Comparison of ENCODE assay signal across 16 cellular contexts in the genomic region with DNA sequence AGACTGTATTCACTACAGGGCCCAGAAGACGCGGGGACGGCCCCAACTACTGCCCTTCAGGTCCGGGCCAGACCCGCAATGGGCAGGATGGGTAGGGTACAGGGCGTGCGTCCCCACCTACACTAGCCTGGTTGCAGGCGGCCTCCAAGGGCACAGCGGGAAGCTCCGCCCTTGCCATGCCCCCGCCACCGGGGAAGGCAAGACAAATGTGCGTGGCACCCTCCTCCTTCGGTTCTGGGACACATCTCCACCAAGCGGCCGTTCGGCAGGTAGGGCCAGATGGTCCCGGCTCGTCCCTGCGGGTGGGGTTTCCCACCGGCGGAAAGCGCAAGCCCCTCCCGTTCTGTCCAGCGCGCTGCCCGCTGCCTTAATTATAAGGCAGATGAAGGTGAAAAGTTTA. TPM values are rescaled to one million over a fixed set of nuclear protein-coding genes. Genes with fewer than 3 reads are reported as not detected.
DNase-seq lines count a peak whose midpoint lies in the region; ATAC-seq, FAIRE-seq and TF ChIP-seq lines count a peak whose summit lies in the region.
"Had no signal": no experiment of that assay in that cellular context is flagged by ENCODE, and none has a peak within 500 bp of the region (broad histone marks: within the 10 kb centered on the region; RNA-seq: fewer than 3 reads in every experiment).

No MANE protein-coding gene starts in this region.

- H3K9me3 ChIP-seq in A549: no peaks in the 10 kb centered on the region
- no peaks in the 10 kb centered on the region for H3K9me3 ChIP-seq in DND-41 (ENCODE audit: insufficient read depth, low read length, severe bottlenecking)
- no peaks in the 10 kb centered on the region for H3K9me3 ChIP-seq in WERI-Rb-1 (ENCODE audit: severe bottlenecking)
- H3K9me3 ChIP-seq in HepG2 (ENCODE audit: low read length): no peaks in the 10 kb centered on the region
- no peaks in the 10 kb centered on the region for H3K9me3 ChIP-seq in gastrocnemius medialis
- H3K9me3 ChIP-seq: BE2C, pancreas had no signal

- peaks cover 42% of the 10 kb centered on the region for H3K36me3 ChIP-seq in DND-41 (ENCODE audit: insufficient read depth, low read length)
- peaks cover 35% of the 10 kb centered on the region for H3K36me3 ChIP-seq in WERI-Rb-1
- H3K36me3 ChIP-seq in HepG2 (replicated peaks in 1 of 2; ENCODE audit: control insufficient read depth in 1 of 2, insufficient read depth in 2 of 2, low read length in 2 of 2): peaks cover 3 to 12% of the 10 kb centered on the region in 2 experiments; a peak in 4 of 5 replicates
- peaks cover 0 to 19% of the 10 kb centered on the region in 2 donors for H3K36me3 ChIP-seq in gastrocnemius medialis

- H3K4me3 ChIP-seq in A549 (no peak overlapping the region), DND-41 (ENCODE audit: low read depth in 1 of 2, low read length in 2 of 2) (no peak overlapping the region), WERI-Rb-1 (ENCODE audit: low read depth, low read length) (peak overlapping the region; percentile 19), HepG2 (replicated peaks in 1 of 3; ENCODE audit: insufficient read depth in 1 of 3, low read depth in 2 of 3, low read length in 3 of 3) (no peak overlapping the region), gastrocnemius medialis (no peak overlapping the region)
- H3K4me3 ChIP-seq: pancreas had no signal

- intact Hi-C loops in HepG2 (cut with micrococcal nuclease; ENCODE audit: unreplicated experiment): loop anchor here (5.0 to 10.0 kb wide), 2 partner anchors 844 to 941 kb away; no protein-coding TSS in a partner anchor
- intact Hi-C loops in gastrocnemius medialis (cut with DNase I; ENCODE audit: low total_unique reads): loop anchor here (2.0 to 5.0 kb wide), 2 partner anchors 279 to 1696 kb away; no protein-coding TSS in a partner anchor

- ATAC-seq in A549: no peak
- no peak for ATAC-seq in DND-41 (ENCODE audit: insufficient read depth, low read depth)
- no peak for ATAC-seq in HepG2
- ATAC-seq in GM21825 (IDR thresholded peaks at IDR 0.05; ENCODE audit: unreplicated experiment): no peak
- ATAC-seq in gastrocnemius medialis: no peak
- ATAC-seq: pancreas had no signal

- DNase-seq in A549 (ENCODE audit: low read depth in 1 of 2, low spot score in 1 of 2): no peak
- DNase-seq in DND-41: no peak
- DNase-seq in WERI-Rb-1: peak; percentile 81
- DNase-seq in HepG2 (ENCODE audit: low spot score): no peak
- no peak for DNase-seq in NCI-H1417 (lab: John Stamatoyannopoulos, UW)
- DNase-seq in gastrocnemius medialis: no peak
- DNase-seq: activated CD4-positive, alpha-beta T cell treated with anti-CD3 and anti-CD28 coated beads, Interleukin-2, amount 10 ng/mL, durations not matched to agents 7 days and 5 days; BE2C; DMS79 treated with DMSO at 0.1 percent for 48 hours; dorsolateral prefrontal cortex; NCI-H2081; NCI-H774; stimulated activated CD4-positive, alpha-beta T cell treated with anti-CD3 and anti-CD28 coated beads, Interleukin-12 subunit alpha, Interleukin-12 subunit beta, amount 100 ng/mL, for 4 hours; T1000 had no signal

- 88% methylated on average over 27 of the region's 27 CpGs for WGBS in A549 (ENCODE audit: missing lambda C conversion rate)
- 97% methylated on average over 27 of the region's 27 CpGs for WGBS in HepG2 (ENCODE audit: low lambda C conversion rate)

- H3K27me3 ChIP-seq in DND-41 (ENCODE audit: insufficient read depth, low read length, poor library complexity): no peaks in the 10 kb centered on the region
- H3K27me3 ChIP-seq in WERI-Rb-1 (ENCODE audit: insufficient read depth, low read depth, severe bottlenecking): no peaks in the 10 kb centered on the region
- no peaks in the 10 kb centered on the region; a peak in 1 of 5 replicates for H3K27me3 ChIP-seq in HepG2 (ENCODE audit: control insufficient read depth in 1 of 2, insufficient read depth in 2 of 2, low read length in 2 of 2)
- no peaks in the 10 kb centered on the region for H3K27me3 ChIP-seq in gastrocnemius medialis
- H3K27me3 ChIP-seq: BE2C, dorsolateral prefrontal cortex, pancreas had no signal

- H2AFZ ChIP-seq in DND-41 (ENCODE audit: low read depth, low read length): no peak overlapping the region
- H2AFZ ChIP-seq in HepG2 (ENCODE audit: low read length): no peak overlapping the region

- in situ Hi-C loops in HepG2 (cut with HindIII; ENCODE audit: extremely low pct_ligation_motif_present, low pct_unique_long_range_greater_than_20kb): loop anchor here (10.0 kb wide), 1 partner anchor 781 kb away; no protein-coding TSS in a partner anchor
- in situ Hi-C loops in gastrocnemius medialis (cut with MboI; ENCODE audit: low sequenced_read_pairs in 4 of 4): loop anchor here in 2 of 4 donors (10.0 kb wide), 1 partner anchor 201 kb away; no protein-coding TSS in a partner anchor

- H3K27ac ChIP-seq in A549: no peak overlapping the region
- no peak overlapping the region for H3K27ac ChIP-seq in DND-41 (ENCODE audit: low read length)
- peak overlapping the region; percentile 85 for H3K27ac ChIP-seq in WERI-Rb-1
- H3K27ac ChIP-seq in HepG2 (ENCODE audit: extremely low read length, insufficient read depth, low read length): no peak overlapping the region
- peak overlapping the region in 2 of 4 donors; percentile 47 to 97 for H3K27ac ChIP-seq in gastrocnemius medialis
- H3K27ac ChIP-seq: pancreas had no signal

- H3K79me2 ChIP-seq in DND-41 (ENCODE audit: insufficient read depth, low read length) (peaks cover 54% of the 10 kb centered on the region), HepG2 (ENCODE audit: insufficient read depth, low read length) (peaks cover 30% of the 10 kb centered on the region)

- POLR2A ChIA-PET in A549 (lab: Yijun Ruan, JAX) (no interaction called here), HepG2 (lab: Yijun Ruan, JAX) (no interaction called here)

- peaks cover 32% of the 10 kb centered on the region for H3K4me1 ChIP-seq in A549
- H3K4me1 ChIP-seq in DND-41 (ENCODE audit: insufficient read depth, low read length): peaks cover 83% of the 10 kb centered on the region
- H3K4me1 ChIP-seq in HepG2 (ENCODE audit: insufficient read depth, low read length): peaks cover 57% of the 10 kb centered on the region
- peaks cover 36 to 40% of the 10 kb centered on the region in 2 donors for H3K4me1 ChIP-seq in gastrocnemius medialis
- H3K4me1 ChIP-seq: BE2C had no signal

- CTCF ChIA-PET in A549 (lab: Yijun Ruan, JAX): interaction anchor here (1.1 to 2.2 kb wide), 4 partner anchors 15 to 770 kb away, joined by 3 to 9 read pairs (median 6); no protein-coding TSS in a partner anchor
- CTCF ChIA-PET in HepG2 (lab: Yijun Ruan, JAX; ENCODE audit: low intra/inter-chr PET ratio, low total read pairs): no interaction called here

- TF ChIP-seq CTCF in A549 (IDR thresholded peaks at IDR 0.05) (no peak), DND-41 (IDR thresholded peaks at IDR 0.05; ENCODE audit: borderline replicate concordance, extremely low read depth, low read length, poor library complexity, severe bottlenecking) (no peak), WERI-Rb-1 (IDR thresholded peaks at IDR 0.05; ENCODE audit: low read depth, low read length) (peak; percentile 20; the same call in 1 of the 2 replicates), HepG2 (CRISPR knock-in tag; IDR thresholded peaks at IDR 0.05) (no peak), gastrocnemius medialis (IDR thresholded peaks at IDR 0.05 in 4 of 5, conservative IDR thresholded peaks at IDR 0.05 in 1 of 5) (no peak)

- FAIRE-seq in A549 (lab: Jason Lieb, UNC) (no peak), HepG2 (lab: Jason Lieb, UNC) (no peak)
- FAIRE-seq: pancreas had no signal

- no peak overlapping the region for H3K9ac ChIP-seq in DND-41 (ENCODE audit: low read depth, low read length)
- H3K9ac ChIP-seq in HepG2 (ENCODE audit: insufficient read depth, low read depth, low read length): no peak overlapping the region

- TF ChIP-seq POLR2A in A549 (IDR thresholded peaks at IDR 0.05; ENCODE audit: low read length) (no peak), HepG2 (IDR thresholded peaks at IDR 0.05; ENCODE audit: insufficient read depth in 1 of 2, low read depth in 2 of 2, low read length in 2 of 2) (peak in 1 of 2 experiments; percentile 38; a peak in 1 of 4 replicates), gastrocnemius medialis (IDR thresholded peaks at IDR 0.05) (no peak)

- H4K20me1 ChIP-seq in DND-41 (ENCODE audit: insufficient read depth, low read length) (peaks cover 47% of the 10 kb centered on the region), HepG2 (ENCODE audit: insufficient read depth, low read length) (peaks cover 11% of the 10 kb centered on the region)

- no TSS peak for BruUV-seq in HepG2 (replicated peaks; lab: Mats Ljungman, UMichigan)

- TF ChIP-seq EP300 in A549 (IDR thresholded peaks at IDR 0.05) (no peak), HepG2 (IDR thresholded peaks at IDR 0.05; ENCODE audit: low read depth in 2 of 2, low read length in 2 of 2) (no peak), HepG2 (CRISPR knock-in tag; IDR thresholded peaks at IDR 0.05; ENCODE audit: borderline replicate concordance) (no peak)

- H3K4me2 ChIP-seq in A549: no peak overlapping the region
- peak overlapping the region; percentile 21; the same call in 1 of the 2 replicates for H3K4me2 ChIP-seq in DND-41 (ENCODE audit: insufficient read depth, low read length)
- no peak overlapping the region for H3K4me2 ChIP-seq in HepG2 (ENCODE audit: low read depth, low read length)

- no peak for TF ChIP-seq RAD21 in A549 (conservative IDR thresholded peaks at IDR 0.05 in 1 of 2, IDR thresholded peaks at IDR 0.05 in 1 of 2)
- TF ChIP-seq RAD21 in HepG2 (CRISPR knock-in tag; IDR thresholded peaks at IDR 0.05): no peak

RNA-seq across cellular contexts. Expression of gene NXT1, which starts 5.6 kb away (rescaled TPM):
- 68.2 and 71.8 TPM in 2 replicates for polyA plus RNA-seq in A549 (2011; rRNA removed)
- 97.1 and 104 TPM in 2 replicates for polyA plus RNA-seq in A549 (2012; cell fraction: cytosol; rRNA removed)
- 59.9 and 65.3 TPM in 2 replicates for polyA plus RNA-seq in A549 (2012; cell fraction: nucleus; rRNA removed)
- polyA plus RNA-seq in A549 (2017; fragmentation: RNase III; extraction: RNeasy Plus Mini Kit Qiagen cat#74134 plus additional on column Dnase treatment): 44.3 to 45.5 TPM (median 45.1 TPM) in 3 replicates
- polyA minus RNA-seq in A549 (2011; rRNA and poly(A)+ RNA removed): 42.8 and 48.1 TPM in 2 replicates
- 65.9 and 69.7 TPM in 2 replicates for total RNA-seq in HepG2 (2016; rRNA removed; fragmentation: Illumina TruSeq; extraction: Trizol)
- total RNA-seq in HepG2 (2016; cell fraction: cytosol; rRNA removed; fragmentation: Illumina TruSeq; extraction: Trizol; ENCODE audit: low read depth): 33.9 and 44.3 TPM in 2 replicates
- total RNA-seq in HepG2 (2016; cell fraction: insoluble cytoplasmic fraction; rRNA removed; fragmentation: Illumina TruSeq; extraction: Trizol): 66.3 and 67.2 TPM in 2 replicates
- total RNA-seq in HepG2 (2016; cell fraction: membrane; rRNA removed; fragmentation: Illumina TruSeq; extraction: Trizol): 44.7 and 63.8 TPM in 2 replicates
- total RNA-seq in HepG2 (2016; cell fraction: nucleus; rRNA removed; fragmentation: Illumina TruSeq; extraction: Trizol): 24.4 and 28.0 TPM in 2 replicates
- 35.6 and 40.8 TPM in 2 replicates for polyA plus RNA-seq in HepG2 (2011; rRNA removed)
- 43.8 and 47.5 TPM in 2 replicates for polyA plus RNA-seq in HepG2 (2011; cell fraction: cytosol; rRNA removed)
- polyA plus RNA-seq in HepG2 (2011; cell fraction: nucleus; rRNA removed): 14.7 and 15.8 TPM in 2 replicates
- 26.7 and 32.9 TPM in 2 replicates for polyA plus RNA-seq in HepG2 (2012)
- polyA plus RNA-seq in HepG2 (2016; cell fraction: cytosol; fragmentation: Illumina TruSeq; extraction: Trizol; ENCODE audit: low read depth): 18.8 and 30.9 TPM in 2 replicates
- 62.5 and 64.4 TPM in 2 replicates for polyA plus RNA-seq in HepG2 (2016; cell fraction: insoluble cytoplasmic fraction; fragmentation: Illumina TruSeq; extraction: Trizol; ENCODE audit: low read depth)
- polyA plus RNA-seq in HepG2 (2016; cell fraction: membrane; fragmentation: Illumina TruSeq; extraction: Trizol; ENCODE audit: low read depth): 26.0 and 39.0 TPM in 2 replicates
- polyA plus RNA-seq in HepG2 (2016; cell fraction: nucleus; fragmentation: Illumina TruSeq; extraction: Trizol; ENCODE audit: insufficient read depth, low read depth): 41.7 and 47.7 TPM in 2 replicates
- polyA minus RNA-seq in HepG2 (2011; rRNA and poly(A)+ RNA removed; ENCODE audit: low replicate concordance): 25.3 and 27.2 TPM in 2 replicates
- 11.5 and 13.4 TPM in 2 replicates for polyA minus RNA-seq in HepG2 (2011; cell fraction: cytosol; rRNA and poly(A)+ RNA removed)
- polyA minus RNA-seq in HepG2 (2011; cell fraction: nucleus; rRNA and poly(A)+ RNA removed): 8.2 and 10.1 TPM in 2 replicates
- total RNA-seq in gastrocnemius medialis: 10 to 100 TPM; 15.2 to 17.9 (median 15.9) TPM

RNA-seq across cellular contexts. Expression of gene GZF1, which starts 5.8 kb away (rescaled TPM):
- polyA plus RNA-seq in A549 (2011; rRNA removed) (24.7 and 33.4 TPM in 2 replicates), A549 (2017; fragmentation: RNase III; extraction: RNeasy Plus Mini Kit Qiagen cat#74134 plus additional on column Dnase treatment) (13.2 to 16.1 TPM (median 15.6 TPM) in 3 replicates), HepG2 (2011; rRNA removed) (16.9 and 21.9 TPM in 2 replicates)
- 31.3 and 34.5 TPM in 2 replicates for polyA plus RNA-seq in A549 (2012; cell fraction: cytosol; rRNA removed)
- 37.6 and 68.6 TPM in 2 replicates for polyA plus RNA-seq in A549 (2012; cell fraction: nucleus; rRNA removed)
- 69.4 and 96.5 TPM in 2 replicates for polyA minus RNA-seq in A549 (2011; rRNA and poly(A)+ RNA removed)
- total RNA-seq in HepG2 (2016; rRNA removed; fragmentation: Illumina TruSeq; extraction: Trizol) (26.0 and 26.4 TPM in 2 replicates), gastrocnemius medialis (10 to 100 TPM; 10.1 to 23.0 (median 13.3) TPM)
- total RNA-seq in HepG2 (2016; cell fraction: cytosol; rRNA removed; fragmentation: Illumina TruSeq; extraction: Trizol; ENCODE audit: low read depth): 1.9 and 2.6 TPM in 2 replicates
- 22.9 and 24.5 TPM in 2 replicates for total RNA-seq in HepG2 (2016; cell fraction: insoluble cytoplasmic fraction; rRNA removed; fragmentation: Illumina TruSeq; extraction: Trizol)
- 8.6 and 9.9 TPM in 2 replicates for total RNA-seq in HepG2 (2016; cell fraction: membrane; rRNA removed; fragmentation: Illumina TruSeq; extraction: Trizol)
- total RNA-seq in HepG2 (2016; cell fraction: nucleus; rRNA removed; fragmentation: Illumina TruSeq; extraction: Trizol): 19.0 and 22.5 TPM in 2 replicates
- polyA plus RNA-seq in HepG2 (2011; cell fraction: cytosol; rRNA removed): 9.4 and 15.6 TPM in 2 replicates
- 66.6 and 67.6 TPM in 2 replicates for polyA plus RNA-seq in HepG2 (2011; cell fraction: nucleus; rRNA removed)
- polyA plus RNA-seq in HepG2 (2012): 9.0 and 9.7 TPM in 2 replicates
- 0.93 and 1.7 TPM in 2 replicates for polyA plus RNA-seq in HepG2 (2016; cell fraction: cytosol; fragmentation: Illumina TruSeq; extraction: Trizol; ENCODE audit: low read depth)
- polyA plus RNA-seq in HepG2 (2016; cell fraction: insoluble cytoplasmic fraction; fragmentation: Illumina TruSeq; extraction: Trizol; ENCODE audit: low read depth): 14.6 and 15.6 TPM in 2 replicates
- polyA plus RNA-seq in HepG2 (2016; cell fraction: membrane; fragmentation: Illumina TruSeq; extraction: Trizol; ENCODE audit: low read depth): 3.4 and 4.4 TPM in 2 replicates
- polyA plus RNA-seq in HepG2 (2016; cell fraction: nucleus; fragmentation: Illumina TruSeq; extraction: Trizol; ENCODE audit: insufficient read depth, low read depth): 27.5 and 33.7 TPM in 2 replicates
- 48.6 and 69.0 TPM in 2 replicates for polyA minus RNA-seq in HepG2 (2011; rRNA and poly(A)+ RNA removed; ENCODE audit: low replicate concordance)
- polyA minus RNA-seq in HepG2 (2011; cell fraction: cytosol; rRNA and poly(A)+ RNA removed): 17.5 and 22.3 TPM in 2 replicates
- 37.7 and 38.0 TPM in 2 replicates for polyA minus RNA-seq in HepG2 (2011; cell fraction: nucleus; rRNA and poly(A)+ RNA removed)

Comparison
In these comparisons a context has a peak if more than half of its experiments do, and no peak if none do; other contexts are left out.
1. Of the 38 proteins assayed by ChIP-seq in both HepG2 and A549: peak only in HepG2: POLR2AphosphoS2; only in A549: HOXA7; in both: none; in neither: 35; mixed calls (peak in some experiments, not most) for 1.